Comparison of ENCODE assay signal across 9 cellular contexts in genomic region chr4:57190651-57191481, GRCh38.
DNase-seq lines count a peak whose midpoint lies in the region; ATAC-seq, FAIRE-seq and TF ChIP-seq lines count a peak whose summit lies in the region.
"Had no signal": no experiment of that assay in that cellular context is flagged by ENCODE, and none has a peak within 500 bp of the region (broad histone marks: within the 10 kb centered on the region; RNA-seq: fewer than 3 reads in every experiment).

No MANE protein-coding gene starts in this region.

- H3K4me1 Mint-ChIP-seq in naive thymus-derived CD4-positive, alpha-beta T cell, result peaks cover 0 to 1% (median 0%) of the 10 kb centered on the region in 7 donors

- H3K27ac Mint-ChIP-seq in naive thymus-derived CD4-positive, alpha-beta T cell, result no peak overlapping the region

- H3K36me3 ChIP-seq in naive thymus-derived CD4-positive, alpha-beta T cell (ENCODE audit: control insufficient read depth in 2 of 3, insufficient read depth in 3 of 3, low read length in 3 of 3), result no peaks in the 10 kb centered on the region
- H3K36me3 ChIP-seq: thoracic aorta had no signal

- peaks cover 0 to 3% (median 0%) of the 10 kb centered on the region in 11 donors for H3K9me3 Mint-ChIP-seq in naive thymus-derived CD4-positive, alpha-beta T cell

- peaks cover 14 to 21% (median 15%) of the 10 kb centered on the region in 5 donors for H3K27me3 Mint-ChIP-seq in naive thymus-derived CD4-positive, alpha-beta T cell

- H3K27ac ChIP-seq in naive thymus-derived CD4-positive, alpha-beta T cell (ENCODE audit: low read depth, low read length), result no peak overlapping the region
- H3K27ac ChIP-seq: thoracic aorta had no signal

- intact Hi-C loops in naive thymus-derived CD4-positive, alpha-beta T cell (cut with micrococcal nuclease), result no loop called here

- peak; percentile 51 for TF ChIP-seq CTCF in AG04449 (IDR thresholded peaks at IDR 0.05; ENCODE audit: insufficient read depth, low read length, missing control alignments)

- DNase-seq in AG04449 (ENCODE audit: low read depth, low spot score) (no peak), GM12891 (ENCODE audit: insufficient read length, low spot score) (peak; percentile 20), SW480 (ENCODE audit: low spot score) (peak; percentile 15), hepatic stellate cell (ENCODE audit: low spot score) (peak; percentile 19), 8988T (no peak)
- no peak for DNase-seq in naive thymus-derived CD4-positive, alpha-beta T cell

- H3K27me3 ChIP-seq in naive thymus-derived CD4-positive, alpha-beta T cell (ENCODE audit: control insufficient read depth in 2 of 2, insufficient read depth in 2 of 2, low read length in 2 of 2), result no peaks in the 10 kb centered on the region

- CTCF ChIA-PET in AG04449 (lab: Yijun Ruan, JAX), result interaction anchor here (0.6 to 8.7 kb wide), 13 partner anchors 9 to 251 kb away, joined by 3 to 66 read pairs (median 4); no protein-coding TSS in a partner anchor
- CTCF ChIA-PET in naive thymus-derived CD4-positive, alpha-beta T cell (lab: Charles Lee), result no interaction called here

- no peaks in the 10 kb centered on the region for H3K9me3 ChIP-seq in naive thymus-derived CD4-positive, alpha-beta T cell (ENCODE audit: control insufficient read depth in 2 of 3, low read length in 3 of 3)
- H3K9me3 ChIP-seq: thoracic aorta had no signal

- H3K4me3 Mint-ChIP-seq in naive thymus-derived CD4-positive, alpha-beta T cell, result no peak overlapping the region

- ATAC-seq in HG03354 (IDR thresholded peaks at IDR 0.05; ENCODE audit: poor library complexity, severe bottlenecking, unreplicated experiment) (peak; percentile 81), GM21367 (IDR thresholded peaks at IDR 0.05; ENCODE audit: unreplicated experiment) (no peak)
- ATAC-seq in naive thymus-derived CD4-positive, alpha-beta T cell, result no peak

- H3K4me3 ChIP-seq in AG04449 (ENCODE audit: low read depth, low read length), result no peak overlapping the region
- no peak overlapping the region for H3K4me3 ChIP-seq in naive thymus-derived CD4-positive, alpha-beta T cell (ENCODE audit: low read length)
- H3K4me3 ChIP-seq: thoracic aorta had no signal

- peaks cover 0 to 4% (median 0%) of the 10 kb centered on the region in 5 donors for H3K36me3 Mint-ChIP-seq in naive thymus-derived CD4-positive, alpha-beta T cell

- no peak for FAIRE-seq in GM12891 (lab: Jason Lieb, UNC)

- POLR2A ChIA-PET in AG04449 (lab: Yijun Ruan, JAX), result no interaction called here
- POLR2A ChIA-PET in naive thymus-derived CD4-positive, alpha-beta T cell (lab: Charles Lee), result no interaction called here

- TF ChIP-seq POLR2A in GM12891 (IDR thresholded peaks at IDR 0.05; ENCODE audit: low read depth, low read length), result no peak

- no peaks in the 10 kb centered on the region for H3K4me1 ChIP-seq in naive thymus-derived CD4-positive, alpha-beta T cell (ENCODE audit: control insufficient read depth in 2 of 2, insufficient read depth in 2 of 2, low read length in 2 of 2)

TF ChIP-seq in GM12891, 5 proteins besides CTCF, POLR2A, EP300 and RAD21:
- no peak for TF ChIP-seq POU2F2 (IDR thresholded peaks at IDR 0.05; ENCODE audit: low read depth, low read length)
- no peak for TF ChIP-seq PAX5 (IDR thresholded peaks at IDR 0.05; ENCODE audit: insufficient read depth, low read length, severe bottlenecking)
- TF ChIP-seq POLR2AphosphoS5 (IDR thresholded peaks at IDR 0.05; ENCODE audit: low read depth, low read length), result no peak
- no peak for TF ChIP-seq SPI1 (IDR thresholded peaks at IDR 0.05; ENCODE audit: low read depth, low read length)
- no peak for TF ChIP-seq TAF1 (IDR thresholded peaks at IDR 0.05; ENCODE audit: low read depth, low read length)
TF ChIP-seq in GM12891: peak in this region for 0.

Comparison
In these comparisons a context has a peak if more than half of its experiments do, and no peak if none do; other contexts are left out.
1. DNase-seq: peak in GM12891 (single experiment), SW480 (single experiment) and hepatic stellate cell (single experiment); none in AG04449 (single experiment), 8988T (single experiment) and naive thymus-derived CD4-positive, alpha-beta T cell (0 of 9).